In the genomic region with DNA sequence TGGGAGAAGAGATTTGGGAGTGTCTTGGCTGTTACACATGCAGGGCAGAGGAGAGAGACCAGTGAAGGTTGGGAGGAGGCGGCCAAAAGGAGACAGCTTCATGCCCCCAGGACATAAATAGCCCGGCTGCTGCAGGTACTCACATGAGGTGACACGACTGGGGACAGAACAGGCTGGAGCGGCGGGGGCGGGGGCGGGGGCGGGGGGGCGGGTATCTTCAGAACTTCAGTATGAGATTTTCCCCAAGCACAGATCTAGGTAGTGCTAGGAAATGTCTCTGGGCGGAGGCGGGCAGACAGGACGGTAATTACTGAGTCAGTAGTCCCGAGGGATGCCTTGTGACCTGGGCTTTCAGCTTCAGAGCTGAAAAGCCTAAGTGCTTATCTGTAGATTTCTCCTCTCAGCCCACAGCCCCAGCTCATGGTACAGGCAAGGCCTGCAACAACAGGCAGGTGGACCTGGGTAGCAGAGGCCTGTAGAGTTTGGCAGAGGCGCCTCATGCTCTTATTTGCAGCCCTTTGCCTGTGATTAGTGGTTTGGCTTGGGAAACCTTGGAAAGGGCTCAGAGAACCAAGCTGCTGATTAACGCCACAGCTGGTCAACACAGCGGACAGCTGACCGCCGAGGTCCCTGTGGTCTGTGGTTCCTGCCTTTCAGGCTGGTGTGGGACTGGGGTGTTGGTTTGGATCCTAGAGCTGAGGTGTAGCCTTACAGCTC, we compare ENCODE assay signal across 9 cellular contexts. TPM values are rescaled to one million over a fixed set of nuclear protein-coding genes. Genes with fewer than 3 reads are reported as not detected.
DNase-seq lines count a peak whose midpoint lies in the region; ATAC-seq and TF ChIP-seq lines count a peak whose summit lies in the region.
"Had no signal": no experiment of that assay in that cellular context is flagged by ENCODE, and none has a peak within 500 bp of the region (broad histone marks: within the 10 kb centered on the region; RNA-seq: fewer than 3 reads in every experiment).

No MANE protein-coding gene starts in this region.

- H3K27me3 ChIP-seq in Panc1 (ENCODE audit: control insufficient read depth, insufficient read depth, low read length) (no peaks in the 10 kb centered on the region), stomach (no peaks in the 10 kb centered on the region)

- WGBS in stomach, 5 donors: 34 to 57% (median 53%) methylated on average over 14 to 18 of the region's 18 CpGs

- H3K9me3 ChIP-seq in Panc1 (ENCODE audit: control insufficient read depth, insufficient read depth, low read depth, low read length) (no peaks in the 10 kb centered on the region), stomach (no peaks in the 10 kb centered on the region)

- TF ChIP-seq POLR2A in stomach (IDR thresholded peaks at IDR 0.05): no peak

- H3K27me3 Mint-ChIP-seq in glutamatergic neuron (ENCODE audit: unreplicated experiment): peaks cover 1% of the 10 kb centered on the region
- H3K27me3 Mint-ChIP-seq: activated naive CD4-positive, alpha-beta T cell treated with anti-CD3 and anti-CD28 coated beads, Interleukin-2, amount 50 U/mL, for 24 hours had no signal

- in situ Hi-C loops in Panc1 (cut with HindIII; ENCODE audit: low pct_unique_long_range_greater_than_20kb, low sequenced_read_pairs): no loop called here

- no peaks in the 10 kb centered on the region for H3K36me3 Mint-ChIP-seq in glutamatergic neuron (ENCODE audit: unreplicated experiment)
- H3K36me3 Mint-ChIP-seq: activated naive CD4-positive, alpha-beta T cell treated with anti-CD3 and anti-CD28 coated beads, Interleukin-2, amount 50 U/mL, for 24 hours had no signal

- no TSS peak for BruUV-seq in Panc1 (replicated peaks; lab: Mats Ljungman, UMichigan)

- no peak for TF ChIP-seq EP300 in stomach (IDR thresholded peaks at IDR 0.05)

- no peaks in the 10 kb centered on the region for H3K4me1 ChIP-seq in Panc1 (ENCODE audit: control insufficient read depth, insufficient read depth, low read length)
- H3K4me1 ChIP-seq in stomach: peaks cover 22 to 31% (median 27%) of the 10 kb centered on the region in 4 donors

- peak; percentile 59 for ATAC-seq in GM21576 (IDR thresholded peaks at IDR 0.05; ENCODE audit: unreplicated experiment)
- ATAC-seq in Panc1: peak; percentile 27
- no peak for ATAC-seq in left colon
- no peak for ATAC-seq in GM21367 (IDR thresholded peaks at IDR 0.05; ENCODE audit: unreplicated experiment)
- no peak for ATAC-seq in GM18498 (IDR thresholded peaks at IDR 0.05; ENCODE audit: unreplicated experiment)

- POLR2A ChIA-PET in Panc1 (lab: Charles Lee): interaction anchor here (0.6 kb wide), 1 partner anchor 31 kb away, joined by 3 read pairs; no protein-coding TSS in a partner anchor

- no peak for DNase-seq in Panc1 (ENCODE audit: low read depth, low spot score)
- peak; percentile 80 for DNase-seq in glutamatergic neuron
- DNase-seq in stomach: peak; percentile 83
- no peak for DNase-seq in left colon
- no peak for DNase-seq in ecto neural progenitor cell (ENCODE audit: low spot score)

- TF ChIP-seq CTCF in Panc1 (IDR thresholded peaks at IDR 0.05): no peak
- no peak for TF ChIP-seq CTCF in glutamatergic neuron (IDR thresholded peaks at IDR 0.05; ENCODE audit: partially characterized antibody, unreplicated experiment)
- peak in 1 of 7 experiments; percentile 14 for TF ChIP-seq CTCF in stomach (IDR thresholded peaks at IDR 0.05)

- H3K27ac ChIP-seq in Panc1 (ENCODE audit: low read length) (no peak overlapping the region), stomach (peak overlapping the region; percentile 44 to 76 (median 65))

- H3K36me3 ChIP-seq in Panc1 (ENCODE audit: control insufficient read depth, insufficient read depth, low read length): no peaks in the 10 kb centered on the region
- peaks cover 32 to 54% (median 48%) of the 10 kb centered on the region in 4 donors for H3K36me3 ChIP-seq in stomach

- H3K4me3 ChIP-seq in Panc1 (ENCODE audit: low read depth in 2 of 2, low read length in 2 of 2) (no peak overlapping the region), stomach (no peak overlapping the region)

- peaks cover 21% of the 10 kb centered on the region for H3K4me1 Mint-ChIP-seq in glutamatergic neuron (ENCODE audit: low read depth, unreplicated experiment)

- CTCF ChIA-PET in Panc1 (lab: Charles Lee): no interaction called here

- intact Hi-C loops in Panc1 (cut with micrococcal nuclease; ENCODE audit: unreplicated experiment): no loop called here
- intact Hi-C loops in stomach (cut with DNase I; ENCODE audit: low total_unique reads): no loop called here
- intact Hi-C loops in left colon (cut with DNase I, micrococcal nuclease): no loop called here

- H3K27ac Mint-ChIP-seq in glutamatergic neuron (ENCODE audit: unreplicated experiment): peak overlapping the region; percentile 94

- H3K9me3 Mint-ChIP-seq in glutamatergic neuron (ENCODE audit: unreplicated experiment): no peaks in the 10 kb centered on the region
- H3K9me3 Mint-ChIP-seq: activated naive CD4-positive, alpha-beta T cell treated with anti-CD3 and anti-CD28 coated beads, Interleukin-2, amount 50 U/mL, for 24 hours had no signal

- H3K4me3 Mint-ChIP-seq in glutamatergic neuron (ENCODE audit: unreplicated experiment): peak overlapping the region; percentile 68
- H3K4me3 Mint-ChIP-seq: activated naive CD4-positive, alpha-beta T cell treated with anti-CD3 and anti-CD28 coated beads, Interleukin-2, amount 50 U/mL, for 24 hours had no signal

RNA-seq across cellular contexts. Expression of gene UNK, which starts 24.5 kb away (rescaled TPM):
- total RNA-seq in Panc1 (2021; ENCODE audit: unreplicated experiment) (32.1 TPM), glutamatergic neuron (ENCODE audit: unreplicated experiment) (65.5 TPM), stomach (100 to 1,000 TPM in 1 of 5 donors, 10 to 100 TPM in 3, 1 to 10 TPM in 1; 3.5 to 102 (median 33.0) TPM), left colon (10 to 100 TPM; 18.3 to 21.8 TPM)
- polyA plus RNA-seq in Panc1 (2012; ENCODE audit: insufficient read length): 24.3 TPM
- 10 to 100 TPM; 13.5 to 17.3 (median 15.1) TPM for polyA plus RNA-seq in stomach

RNA-seq across cellular contexts. Expression of gene UNC13D, which starts 35.1 kb away (rescaled TPM):
- 12.7 TPM for total RNA-seq in Panc1 (2021; ENCODE audit: unreplicated experiment)
- polyA plus RNA-seq in Panc1 (2012; ENCODE audit: insufficient read length): 6.7 TPM
- total RNA-seq in glutamatergic neuron (ENCODE audit: unreplicated experiment): 2.4 TPM
- total RNA-seq in stomach: 10 to 100 TPM in 4 of 5 donors, 1 to 10 TPM in 1; 9.0 to 45.5 (median 25.5) TPM
- 10 to 100 TPM in 2 of 3 donors, 1 to 10 TPM in 1; 6.4 to 18.5 (median 17.9) TPM for polyA plus RNA-seq in stomach
- 10 to 100 TPM; 20.5 to 31.0 TPM for total RNA-seq in left colon

RNA-seq across cellular contexts. Expression of gene GALK1, which starts 44.1 kb away (rescaled TPM):
- 35.8 TPM for total RNA-seq in Panc1 (2021; ENCODE audit: unreplicated experiment)
- 51.2 TPM for polyA plus RNA-seq in Panc1 (2012; ENCODE audit: insufficient read length)
- total RNA-seq in glutamatergic neuron (ENCODE audit: unreplicated experiment): 18.2 TPM
- 10 to 100 TPM in 4 of 5 donors, 1 to 10 TPM in 1; 7.6 to 57.1 (median 27.5) TPM for total RNA-seq in stomach
- 10 to 100 TPM; 32.7 to 41.0 (median 40.6) TPM for polyA plus RNA-seq in stomach
- 10 to 100 TPM; 14.1 to 16.9 TPM for total RNA-seq in left colon

RNA-seq across cellular contexts. Expression of gene WBP2, which starts 46.1 kb away (rescaled TPM):
- 163 TPM for total RNA-seq in Panc1 (2021; ENCODE audit: unreplicated experiment)
- polyA plus RNA-seq in Panc1 (2012; ENCODE audit: insufficient read length): 195 TPM
- total RNA-seq in glutamatergic neuron (ENCODE audit: unreplicated experiment): 111 TPM
- 100 to 1,000 TPM in 1 of 5 donors, 10 to 100 TPM in 4; 28.6 to 122 (median 46.1) TPM for total RNA-seq in stomach
- 100 to 1,000 TPM in 1 of 3 donors, 10 to 100 TPM in 2; 87.3 to 104 (median 98.6) TPM for polyA plus RNA-seq in stomach
- total RNA-seq in left colon: 100 to 1,000 TPM in 1 of 2 donors, 10 to 100 TPM in 1; 96.5 to 105 TPM

Comparison
In these comparisons a context has a peak if more than half of its experiments do, and no peak if none do; other contexts are left out.
1. ATAC-seq: peak in GM21576 (single experiment) and Panc1 (single experiment); none in left colon (single experiment), GM21367 (single experiment) and GM18498 (single experiment).
2. DNase-seq: peak in glutamatergic neuron (single experiment) and stomach (single experiment); none in Panc1 (single experiment), left colon (0 of 2) and ecto neural progenitor cell (single experiment).